Comparison of ENCODE assay signal across 16 cellular contexts in the genomic region with DNA sequence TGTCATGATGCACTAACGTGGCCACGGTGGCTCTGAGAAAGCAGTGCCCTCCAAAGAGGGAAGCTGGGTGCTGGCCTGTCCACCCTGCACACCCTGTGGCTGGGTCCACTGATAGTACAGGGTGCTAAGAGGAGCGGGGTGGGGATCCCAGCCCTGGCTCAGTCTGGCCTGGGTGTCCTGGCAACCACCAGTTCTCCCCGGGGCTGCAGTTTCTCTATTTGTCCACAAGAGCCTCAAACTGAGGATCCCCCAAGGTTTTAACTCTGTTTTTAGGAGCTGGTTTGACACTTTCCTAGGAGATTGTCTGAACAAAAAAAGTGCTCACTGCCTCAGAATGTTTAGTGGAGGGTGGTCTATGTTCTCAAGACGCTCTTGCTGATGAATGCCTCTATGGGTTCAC. TPM values are rescaled to one million over a fixed set of nuclear protein-coding genes. Genes with fewer than 3 reads are reported as not detected.
DNase-seq lines count a peak whose midpoint lies in the region; ATAC-seq, FAIRE-seq and TF ChIP-seq lines count a peak whose summit lies in the region.
"Had no signal": no experiment of that assay in that cellular context is flagged by ENCODE, and none has a peak within 500 bp of the region (broad histone marks: within the 10 kb centered on the region; RNA-seq: fewer than 3 reads in every experiment).

No MANE protein-coding gene starts in this region.

- CTCF ChIA-PET in CD4-positive, alpha-beta T cell (lab: Charles Lee) = interaction anchor here (1.5 kb wide), 1 partner anchor 9 kb away, joined by 5 read pairs; no protein-coding TSS in a partner anchor

- H3K9me3 ChIP-seq in CD4-positive, alpha-beta T cell (ENCODE audit: control insufficient read depth, low read length) = no peaks in the 10 kb centered on the region
- no peaks in the 10 kb centered on the region for H3K9me3 ChIP-seq in astrocyte (ENCODE audit: insufficient read depth, low read depth, low read length)
- H3K9me3 ChIP-seq: SJCRH30 had no signal

- no peaks in the 10 kb centered on the region for H3K27me3 Mint-ChIP-seq in CD4-positive, alpha-beta T cell
- H3K27me3 Mint-ChIP-seq in GM23338 (ENCODE audit: insufficient read depth, low read depth, poor library complexity) (peaks cover 4% of the 10 kb centered on the region), astrocyte (ENCODE audit: low read depth, unreplicated experiment) (peaks cover 35% of the 10 kb centered on the region)
- H3K27me3 Mint-ChIP-seq: central memory CD8-positive, alpha-beta T cell had no signal

- peaks cover 85% of the 10 kb centered on the region for H3K4me1 Mint-ChIP-seq in CD4-positive, alpha-beta T cell (ENCODE audit: low read depth)
- H3K4me1 Mint-ChIP-seq in GM23338 (peaks cover 35% of the 10 kb centered on the region), astrocyte (ENCODE audit: low read depth, unreplicated experiment) (peaks cover 5% of the 10 kb centered on the region)
- H3K4me1 Mint-ChIP-seq: stimulated activated memory B cell treated with anti-CD40 and anti-IgM and Interleukin-4, amounts not matched to agents 10 μg/mL and 1 μg/mL and 100 μg/mL, for 72 hours had no signal

- peak overlapping the region; percentile 25 for H3K4me3 Mint-ChIP-seq in CD4-positive, alpha-beta T cell
- no peak overlapping the region; the same call in 2 of the 3 replicates for H3K4me3 Mint-ChIP-seq in GM23338
- H3K4me3 Mint-ChIP-seq in astrocyte (ENCODE audit: unreplicated experiment) = no peak overlapping the region
- H3K4me3 Mint-ChIP-seq: central memory CD8-positive, alpha-beta T cell; stimulated activated memory B cell treated with anti-CD40 and anti-IgM and Interleukin-4, amounts not matched to agents 10 μg/mL and 1 μg/mL and 100 μg/mL, for 72 hours had no signal

- H4K20me1 ChIP-seq in GM23338 (replicated peaks; ENCODE audit: insufficient read depth) (no peaks in the 10 kb centered on the region), astrocyte (ENCODE audit: insufficient read depth, low read length) (no peaks in the 10 kb centered on the region)

- H3F3A ChIP-seq in GM23338 (replicated peaks; ENCODE audit: low read depth) = no peaks in the 10 kb centered on the region

- intact Hi-C loops in CD4-positive, alpha-beta T cell (cut with DNase I, micrococcal nuclease) = no loop called here

- peaks cover 23% of the 10 kb centered on the region for H3K36me3 Mint-ChIP-seq in CD4-positive, alpha-beta T cell (ENCODE audit: low read depth)
- H3K36me3 Mint-ChIP-seq in GM23338 (ENCODE audit: low read depth) (no peaks in the 10 kb centered on the region), astrocyte (ENCODE audit: low read depth, unreplicated experiment) (no peaks in the 10 kb centered on the region)
- H3K36me3 Mint-ChIP-seq: stimulated activated memory B cell treated with anti-CD40 and anti-IgM and Interleukin-4, amounts not matched to agents 10 μg/mL and 1 μg/mL and 100 μg/mL, for 72 hours had no signal

- no peak overlapping the region for H3K4me3 ChIP-seq in GM23338
- no peak overlapping the region for H3K4me3 ChIP-seq in astrocyte (ENCODE audit: insufficient read depth, low read depth, low read length)
- H3K4me3 ChIP-seq: hepatocyte, SJCRH30 had no signal

- peak overlapping the region; percentile 90 for H3K27ac Mint-ChIP-seq in CD4-positive, alpha-beta T cell
- no peak overlapping the region for H3K27ac Mint-ChIP-seq in GM23338
- no peak overlapping the region for H3K27ac Mint-ChIP-seq in astrocyte (ENCODE audit: unreplicated experiment)
- H3K27ac Mint-ChIP-seq: stimulated activated memory B cell treated with anti-CD40 and anti-IgM and Interleukin-4, amounts not matched to agents 10 μg/mL and 1 μg/mL and 100 μg/mL, for 72 hours had no signal

- H3K27me3 ChIP-seq in CD4-positive, alpha-beta T cell (ENCODE audit: control insufficient read depth, insufficient read depth, low read length) = no peaks in the 10 kb centered on the region
- no peaks in the 10 kb centered on the region for H3K27me3 ChIP-seq in GM23338 (ENCODE audit: insufficient read depth)
- peaks cover 16% of the 10 kb centered on the region for H3K27me3 ChIP-seq in astrocyte (ENCODE audit: insufficient read depth, low read length)
- H3K27me3 ChIP-seq: hepatocyte, SJCRH30 had no signal

- FAIRE-seq in astrocyte (lab: Jason Lieb, UNC) = no peak
- FAIRE-seq: G401.6 had no signal

- H3K4me1 ChIP-seq in GM23338 (ENCODE audit: insufficient read depth) (peaks cover 16% of the 10 kb centered on the region), astrocyte (ENCODE audit: insufficient read depth, low read length) (no peaks in the 10 kb centered on the region)

- no peak overlapping the region for H3K4me2 ChIP-seq in GM23338
- H3K4me2 ChIP-seq in astrocyte (ENCODE audit: low read length) = no peak overlapping the region
- H3K4me2 ChIP-seq: hepatocyte had no signal

- H3K9me3 Mint-ChIP-seq in CD4-positive, alpha-beta T cell = no peaks in the 10 kb centered on the region
- H3K9me3 Mint-ChIP-seq in GM23338 (no peaks in the 10 kb centered on the region), astrocyte (ENCODE audit: unreplicated experiment) (peaks cover 2% of the 10 kb centered on the region)
- H3K9me3 Mint-ChIP-seq: central memory CD8-positive, alpha-beta T cell; stimulated activated memory B cell treated with anti-CD40 and anti-IgM and Interleukin-4, amounts not matched to agents 10 μg/mL and 1 μg/mL and 100 μg/mL, for 72 hours had no signal

- H3K9me2 ChIP-seq in GM23338 (ENCODE audit: insufficient read depth) = 0 out of 2 replicates have a peak, but pooled peaks cover 2% of the 10 kb centered on the region

- H3K27ac ChIP-seq in CD4-positive, alpha-beta T cell (ENCODE audit: low read depth, low read length) = no peak overlapping the region
- H3K27ac ChIP-seq in GM23338 (ENCODE audit: low read depth) (no peak overlapping the region), astrocyte (ENCODE audit: low read depth, low read length) (no peak overlapping the region)
- H3K27ac ChIP-seq: C4-2B, hepatocyte, SJCRH30 had no signal

- no peak for ATAC-seq in CD4-positive, alpha-beta T cell (ENCODE audit: poor library complexity)
- ATAC-seq in GM23338 (peak; percentile 77), HG03342 (IDR thresholded peaks at IDR 0.05; ENCODE audit: unreplicated experiment) (no peak), HG03571 (IDR thresholded peaks at IDR 0.05; ENCODE audit: unreplicated experiment) (no peak)
- ATAC-seq: stimulated activated memory B cell treated with anti-CD40 and anti-IgM and Interleukin-4, amounts not matched to agents 10 μg/mL and 1 μg/mL and 100 μg/mL, for 72 hours had no signal

- H2AFZ ChIP-seq in GM23338 (0 out of 2 replicates have a peak overlapping the region, but pooled peaks have one; percentile 59), astrocyte (ENCODE audit: low read depth, low read length) (no peak overlapping the region)
- H2AFZ ChIP-seq: hepatocyte had no signal

- POLR2A ChIA-PET in CD4-positive, alpha-beta T cell (lab: Charles Lee) = interaction anchor here (1.2 to 3.0 kb wide), 3 partner anchors 8 to 73 kb away, joined by 3 to 12 read pairs (median 3); no protein-coding TSS in a partner anchor

- no peak for TF ChIP-seq CTCF in CD4-positive, alpha-beta T cell (IDR thresholded peaks at IDR 0.05)
- no peak; a peak in 2 of 4 replicates for TF ChIP-seq CTCF in GM23338 (conservative IDR thresholded peaks at IDR 0.05; ENCODE audit: low read depth in 2 of 2)
- TF ChIP-seq CTCF in astrocyte (IDR thresholded peaks at IDR 0.05; ENCODE audit: insufficient read depth, low read depth, low read length) = peak; percentile 6

- no peak overlapping the region for H3K9ac ChIP-seq in astrocyte (ENCODE audit: low read length)

- no peak for DNase-seq in CD4-positive, alpha-beta T cell
- DNase-seq in GM23338 (ENCODE audit: low spot score) (peak; percentile 56), astrocyte (ENCODE audit: low read depth) (no peak), iris pigment epithelial cell (ENCODE audit: low read depth) (peak; percentile 6), SIG-M5 (lab: John Stamatoyannopoulos, UW) (no peak), NCI-H1694 treated with DMSO at 0.1 percent for 48 hours (lab: John Stamatoyannopoulos, UW) (no peak)
- DNase-seq: activated naive CD4-positive, alpha-beta T cell treated with anti-CD3 and anti-CD28 coated beads, Interleukin-2, amount 50 U/mL, for 16 hours; SJCRH30 had no signal

- no peaks in the 10 kb centered on the region for H3K79me2 ChIP-seq in GM23338 (replicated peaks; ENCODE audit: insufficient read depth)
- H3K79me2 ChIP-seq in astrocyte (ENCODE audit: insufficient read depth, low read length) = no peaks in the 10 kb centered on the region
- H3K79me2 ChIP-seq: hepatocyte had no signal

- H3K36me3 ChIP-seq in GM23338 (ENCODE audit: insufficient read depth) (no peaks in the 10 kb centered on the region), astrocyte (ENCODE audit: insufficient read depth, low read length) (no peaks in the 10 kb centered on the region)
- H3K36me3 ChIP-seq: SJCRH30 had no signal

TF ChIP-seq in GM23338, 12 proteins besides CTCF, POLR2A, EP300 and RAD21 (continues in another document):
- no peak for TF ChIP-seq NANOG (IDR thresholded peaks at IDR 0.05; ENCODE audit: borderline replicate concordance)

RNA-seq across cellular contexts. Expression of a gene that starts 29.0 kb away (rescaled TPM):
- total RNA-seq in CD4-positive, alpha-beta T cell = 10 to 100 TPM in 1 of 2 experiments, 1 to 10 TPM in 1; 9.4 to 10.3 TPM
- total RNA-seq in GM23338 (2014; rRNA removed; shearing (Covaris generic)) = not detected in 2 replicates
- 0.10 TPM in 1 of 2 replicates, not detected in the other for polyA plus RNA-seq in GM23338 (2016; fragmentation: Nextera tagmentation; extraction: Ambion mirVana)
- total RNA-seq in astrocyte = 0.12 TPM in 1 of 2 replicates, not detected in the other
- total RNA-seq: M059J, SJCRH30 had no signal

Comparison
In these comparisons a context has a peak if more than half of its experiments do, and no peak if none do; other contexts are left out.
1. DNase-seq: peak in GM23338 (single experiment) and iris pigment epithelial cell (single experiment); none in CD4-positive, alpha-beta T cell (0 of 10), astrocyte (single experiment), SIG-M5 (single experiment) and NCI-H1694 treated with DMSO at 0.1 percent for 48 hours (single experiment).